ENCODE assay signal across 1 cellular context in the genomic region with DNA sequence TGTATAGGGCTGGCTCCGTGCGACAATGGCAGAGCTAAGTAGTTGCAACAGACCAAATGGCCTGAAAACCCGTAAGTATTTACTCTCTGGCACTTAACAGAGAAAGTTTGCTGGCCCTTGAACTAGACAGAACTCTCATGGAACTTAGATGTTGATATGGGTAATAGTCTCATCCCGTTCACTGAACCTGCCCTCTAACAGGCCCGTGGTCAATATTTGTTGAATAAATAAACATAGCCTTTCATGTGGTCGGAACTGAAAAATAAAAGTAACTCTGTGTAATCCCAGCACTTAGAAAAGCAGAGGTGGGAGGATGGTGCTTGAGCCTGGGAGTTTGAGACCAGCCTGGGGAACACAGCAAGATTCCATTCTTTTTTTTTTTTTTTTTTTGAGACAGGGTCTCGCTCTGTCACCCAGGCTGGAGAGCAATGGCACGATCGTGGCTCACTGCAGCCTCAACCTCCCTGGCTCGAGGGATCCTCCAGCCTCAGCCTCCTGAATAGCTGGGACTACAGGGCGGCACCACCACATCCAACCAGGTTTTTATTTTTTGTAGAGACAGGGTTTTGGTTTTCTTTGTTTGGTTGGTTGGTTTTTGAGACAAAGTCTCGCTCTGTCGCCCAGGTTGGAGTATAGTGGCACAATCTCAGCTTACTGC.
TF ChIP-seq lines count a peak whose summit lies in the region.

No MANE protein-coding gene starts in this region.

TF ChIP-seq in HepG2, 621 proteins besides CTCF, POLR2A, EP300 and RAD21 (continued from another document and continues in another):
- TF ChIP-seq, protein P1, sequence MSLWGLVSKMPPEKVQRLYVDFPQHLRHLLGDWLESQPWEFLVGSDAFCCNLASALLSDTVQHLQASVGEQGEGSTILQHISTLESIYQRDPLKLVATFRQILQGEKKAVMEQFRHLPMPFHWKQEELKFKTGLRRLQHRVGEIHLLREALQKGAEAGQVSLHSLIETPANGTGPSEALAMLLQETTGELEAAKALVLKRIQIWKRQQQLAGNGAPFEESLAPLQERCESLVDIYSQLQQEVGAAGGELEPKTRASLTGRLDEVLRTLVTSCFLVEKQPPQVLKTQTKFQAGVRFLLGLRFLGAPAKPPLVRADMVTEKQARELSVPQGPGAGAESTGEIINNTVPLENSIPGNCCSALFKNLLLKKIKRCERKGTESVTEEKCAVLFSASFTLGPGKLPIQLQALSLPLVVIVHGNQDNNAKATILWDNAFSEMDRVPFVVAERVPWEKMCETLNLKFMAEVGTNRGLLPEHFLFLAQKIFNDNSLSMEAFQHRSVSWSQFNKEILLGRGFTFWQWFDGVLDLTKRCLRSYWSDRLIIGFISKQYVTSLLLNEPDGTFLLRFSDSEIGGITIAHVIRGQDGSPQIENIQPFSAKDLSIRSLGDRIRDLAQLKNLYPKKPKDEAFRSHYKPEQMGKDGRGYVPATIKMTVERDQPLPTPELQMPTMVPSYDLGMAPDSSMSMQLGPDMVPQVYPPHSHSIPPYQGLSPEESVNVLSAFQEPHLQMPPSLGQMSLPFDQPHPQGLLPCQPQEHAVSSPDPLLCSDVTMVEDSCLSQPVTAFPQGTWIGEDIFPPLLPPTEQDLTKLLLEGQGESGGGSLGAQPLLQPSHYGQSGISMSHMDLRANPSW (CRISPR knock-in tag; IDR thresholded peaks at IDR 0.05; ENCODE audit: borderline replicate concordance), result peak; percentile 77
- no peak for TF ChIP-seq SOX6 (IDR thresholded peaks at IDR 0.05)
- peak; percentile 99 for TF ChIP-seq SOX6 (CRISPR knock-in tag; IDR thresholded peaks at IDR 0.05)
- TF ChIP-seq, protein P2, sequence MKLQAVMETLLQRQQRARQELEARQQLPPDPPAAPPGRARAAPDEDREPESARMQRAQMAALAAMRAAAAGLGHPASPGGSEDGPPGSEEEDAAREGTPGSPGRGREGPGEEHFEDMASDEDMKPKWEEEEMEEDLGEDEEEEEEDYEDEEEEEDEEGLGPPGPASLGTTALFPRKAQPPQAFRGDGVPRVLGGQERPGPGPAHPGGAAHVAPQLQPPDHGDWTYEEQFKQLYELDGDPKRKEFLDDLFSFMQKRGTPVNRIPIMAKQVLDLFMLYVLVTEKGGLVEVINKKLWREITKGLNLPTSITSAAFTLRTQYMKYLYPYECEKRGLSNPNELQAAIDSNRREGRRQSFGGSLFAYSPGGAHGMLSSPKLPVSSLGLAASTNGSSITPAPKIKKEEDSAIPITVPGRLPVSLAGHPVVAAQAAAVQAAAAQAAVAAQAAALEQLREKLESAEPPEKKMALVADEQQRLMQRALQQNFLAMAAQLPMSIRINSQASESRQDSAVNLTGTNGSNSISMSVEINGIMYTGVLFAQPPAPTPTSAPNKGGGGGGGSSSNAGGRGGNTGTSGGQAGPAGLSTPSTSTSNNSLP (IDR thresholded peaks at IDR 0.05; ENCODE audit: low read depth, low read length), result peak; percentile 97
- TF ChIP-seq ZNF644 (CRISPR knock-in tag; IDR thresholded peaks at IDR 0.05; ENCODE audit: low read depth), result 0 out of 2 replicates have a peak, but pooled peaks have one; percentile 11
- TF ChIP-seq ZKSCAN1 (IDR thresholded peaks at IDR 0.05; ENCODE audit: low read length), result no peak
- no peak for TF ChIP-seq ZFYVE20 (CRISPR knock-in tag; IDR thresholded peaks at IDR 0.05; ENCODE audit: borderline replicate concordance, low read depth)
- peak; percentile 44; the same call in 1 of the 2 replicates for TF ChIP-seq ZNF24 (IDR thresholded peaks at IDR 0.05)
- TF ChIP-seq ZNF335 (CRISPR knock-in tag; IDR thresholded peaks at IDR 0.05), result 0 out of 2 replicates have a peak, but pooled peaks have one; percentile 38
- TF ChIP-seq, protein P3, sequence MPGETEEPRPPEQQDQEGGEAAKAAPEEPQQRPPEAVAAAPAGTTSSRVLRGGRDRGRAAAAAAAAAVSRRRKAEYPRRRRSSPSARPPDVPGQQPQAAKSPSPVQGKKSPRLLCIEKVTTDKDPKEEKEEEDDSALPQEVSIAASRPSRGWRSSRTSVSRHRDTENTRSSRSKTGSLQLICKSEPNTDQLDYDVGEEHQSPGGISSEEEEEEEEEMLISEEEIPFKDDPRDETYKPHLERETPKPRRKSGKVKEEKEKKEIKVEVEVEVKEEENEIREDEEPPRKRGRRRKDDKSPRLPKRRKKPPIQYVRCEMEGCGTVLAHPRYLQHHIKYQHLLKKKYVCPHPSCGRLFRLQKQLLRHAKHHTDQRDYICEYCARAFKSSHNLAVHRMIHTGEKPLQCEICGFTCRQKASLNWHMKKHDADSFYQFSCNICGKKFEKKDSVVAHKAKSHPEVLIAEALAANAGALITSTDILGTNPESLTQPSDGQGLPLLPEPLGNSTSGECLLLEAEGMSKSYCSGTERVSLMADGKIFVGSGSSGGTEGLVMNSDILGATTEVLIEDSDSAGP (CRISPR knock-in tag; IDR thresholded peaks at IDR 0.05; ENCODE audit: borderline replicate concordance), result no peak
- TF ChIP-seq, protein P4, sequence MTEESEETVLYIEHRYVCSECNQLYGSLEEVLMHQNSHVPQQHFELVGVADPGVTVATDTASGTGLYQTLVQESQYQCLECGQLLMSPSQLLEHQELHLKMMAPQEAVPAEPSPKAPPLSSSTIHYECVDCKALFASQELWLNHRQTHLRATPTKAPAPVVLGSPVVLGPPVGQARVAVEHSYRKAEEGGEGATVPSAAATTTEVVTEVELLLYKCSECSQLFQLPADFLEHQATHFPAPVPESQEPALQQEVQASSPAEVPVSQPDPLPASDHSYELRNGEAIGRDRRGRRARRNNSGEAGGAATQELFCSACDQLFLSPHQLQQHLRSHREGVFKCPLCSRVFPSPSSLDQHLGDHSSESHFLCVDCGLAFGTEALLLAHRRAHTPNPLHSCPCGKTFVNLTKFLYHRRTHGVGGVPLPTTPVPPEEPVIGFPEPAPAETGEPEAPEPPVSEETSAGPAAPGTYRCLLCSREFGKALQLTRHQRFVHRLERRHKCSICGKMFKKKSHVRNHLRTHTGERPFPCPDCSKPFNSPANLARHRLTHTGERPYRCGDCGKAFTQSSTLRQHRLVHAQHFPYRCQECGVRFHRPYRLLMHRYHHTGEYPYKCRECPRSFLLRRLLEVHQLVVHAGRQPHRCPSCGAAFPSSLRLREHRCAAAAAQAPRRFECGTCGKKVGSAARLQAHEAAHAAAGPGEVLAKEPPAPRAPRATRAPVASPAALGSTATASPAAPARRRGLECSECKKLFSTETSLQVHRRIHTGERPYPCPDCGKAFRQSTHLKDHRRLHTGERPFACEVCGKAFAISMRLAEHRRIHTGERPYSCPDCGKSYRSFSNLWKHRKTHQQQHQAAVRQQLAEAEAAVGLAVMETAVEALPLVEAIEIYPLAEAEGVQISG (CRISPR knock-in tag; IDR thresholded peaks at IDR 0.05), result peak; percentile 37; the same call in 1 of the 2 replicates
- TF ChIP-seq NFE2L2 (IDR thresholded peaks at IDR 0.05; ENCODE audit: low read length), result no peak
- TF ChIP-seq, protein P5, sequence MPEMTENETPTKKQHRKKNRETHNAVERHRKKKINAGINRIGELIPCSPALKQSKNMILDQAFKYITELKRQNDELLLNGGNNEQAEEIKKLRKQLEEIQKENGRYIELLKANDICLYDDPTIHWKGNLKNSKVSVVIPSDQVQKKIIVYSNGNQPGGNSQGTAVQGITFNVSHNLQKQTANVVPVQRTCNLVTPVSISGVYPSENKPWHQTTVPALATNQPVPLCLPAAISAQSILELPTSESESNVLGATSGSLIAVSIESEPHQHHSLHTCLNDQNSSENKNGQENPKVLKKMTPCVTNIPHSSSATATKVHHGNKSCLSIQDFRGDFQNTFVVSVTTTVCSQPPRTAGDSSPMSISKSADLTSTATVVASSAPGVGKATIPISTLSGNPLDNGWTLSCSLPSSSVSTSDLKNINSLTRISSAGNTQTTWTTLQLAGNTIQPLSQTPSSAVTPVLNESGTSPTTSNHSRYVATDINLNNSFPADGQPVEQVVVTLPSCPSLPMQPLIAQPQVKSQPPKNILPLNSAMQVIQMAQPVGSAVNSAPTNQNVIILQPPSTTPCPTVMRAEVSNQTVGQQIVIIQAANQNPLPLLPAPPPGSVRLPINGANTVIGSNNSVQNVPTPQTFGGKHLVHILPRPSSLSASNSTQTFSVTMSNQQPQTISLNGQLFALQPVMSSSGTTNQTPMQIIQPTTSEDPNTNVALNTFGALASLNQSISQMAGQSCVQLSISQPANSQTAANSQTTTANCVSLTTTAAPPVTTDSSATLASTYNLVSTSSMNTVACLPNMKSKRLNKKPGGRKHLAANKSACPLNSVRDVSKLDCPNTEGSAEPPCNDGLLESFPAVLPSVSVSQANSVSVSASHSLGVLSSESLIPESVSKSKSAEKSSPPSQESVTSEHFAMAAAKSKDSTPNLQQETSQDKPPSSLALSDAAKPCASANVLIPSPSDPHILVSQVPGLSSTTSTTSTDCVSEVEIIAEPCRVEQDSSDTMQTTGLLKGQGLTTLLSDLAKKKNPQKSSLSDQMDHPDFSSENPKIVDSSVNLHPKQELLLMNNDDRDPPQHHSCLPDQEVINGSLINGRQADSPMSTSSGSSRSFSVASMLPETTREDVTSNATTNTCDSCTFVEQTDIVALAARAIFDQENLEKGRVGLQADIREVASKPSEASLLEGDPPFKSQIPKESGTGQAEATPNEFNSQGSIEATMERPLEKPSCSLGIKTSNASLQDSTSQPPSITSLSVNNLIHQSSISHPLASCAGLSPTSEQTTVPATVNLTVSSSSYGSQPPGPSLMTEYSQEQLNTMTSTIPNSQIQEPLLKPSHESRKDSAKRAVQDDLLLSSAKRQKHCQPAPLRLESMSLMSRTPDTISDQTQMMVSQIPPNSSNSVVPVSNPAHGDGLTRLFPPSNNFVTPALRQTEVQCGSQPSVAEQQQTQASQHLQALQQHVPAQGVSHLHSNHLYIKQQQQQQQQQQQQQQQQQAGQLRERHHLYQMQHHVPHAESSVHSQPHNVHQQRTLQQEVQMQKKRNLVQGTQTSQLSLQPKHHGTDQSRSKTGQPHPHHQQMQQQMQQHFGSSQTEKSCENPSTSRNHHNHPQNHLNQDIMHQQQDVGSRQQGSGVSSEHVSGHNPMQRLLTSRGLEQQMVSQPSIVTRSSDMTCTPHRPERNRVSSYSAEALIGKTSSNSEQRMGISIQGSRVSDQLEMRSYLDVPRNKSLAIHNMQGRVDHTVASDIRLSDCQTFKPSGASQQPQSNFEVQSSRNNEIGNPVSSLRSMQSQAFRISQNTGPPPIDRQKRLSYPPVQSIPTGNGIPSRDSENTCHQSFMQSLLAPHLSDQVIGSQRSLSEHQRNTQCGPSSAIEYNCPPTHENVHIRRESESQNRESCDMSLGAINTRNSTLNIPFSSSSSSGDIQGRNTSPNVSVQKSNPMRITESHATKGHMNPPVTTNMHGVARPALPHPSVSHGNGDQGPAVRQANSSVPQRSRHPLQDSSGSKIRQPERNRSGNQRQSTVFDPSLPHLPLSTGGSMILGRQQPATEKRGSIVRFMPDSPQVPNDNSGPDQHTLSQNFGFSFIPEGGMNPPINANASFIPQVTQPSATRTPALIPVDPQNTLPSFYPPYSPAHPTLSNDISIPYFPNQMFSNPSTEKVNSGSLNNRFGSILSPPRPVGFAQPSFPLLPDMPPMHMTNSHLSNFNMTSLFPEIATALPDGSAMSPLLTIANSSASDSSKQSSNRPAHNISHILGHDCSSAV (CRISPR knock-in tag; IDR thresholded peaks at IDR 0.05; ENCODE audit: borderline replicate concordance), result no peak
- TF ChIP-seq, protein P6, sequence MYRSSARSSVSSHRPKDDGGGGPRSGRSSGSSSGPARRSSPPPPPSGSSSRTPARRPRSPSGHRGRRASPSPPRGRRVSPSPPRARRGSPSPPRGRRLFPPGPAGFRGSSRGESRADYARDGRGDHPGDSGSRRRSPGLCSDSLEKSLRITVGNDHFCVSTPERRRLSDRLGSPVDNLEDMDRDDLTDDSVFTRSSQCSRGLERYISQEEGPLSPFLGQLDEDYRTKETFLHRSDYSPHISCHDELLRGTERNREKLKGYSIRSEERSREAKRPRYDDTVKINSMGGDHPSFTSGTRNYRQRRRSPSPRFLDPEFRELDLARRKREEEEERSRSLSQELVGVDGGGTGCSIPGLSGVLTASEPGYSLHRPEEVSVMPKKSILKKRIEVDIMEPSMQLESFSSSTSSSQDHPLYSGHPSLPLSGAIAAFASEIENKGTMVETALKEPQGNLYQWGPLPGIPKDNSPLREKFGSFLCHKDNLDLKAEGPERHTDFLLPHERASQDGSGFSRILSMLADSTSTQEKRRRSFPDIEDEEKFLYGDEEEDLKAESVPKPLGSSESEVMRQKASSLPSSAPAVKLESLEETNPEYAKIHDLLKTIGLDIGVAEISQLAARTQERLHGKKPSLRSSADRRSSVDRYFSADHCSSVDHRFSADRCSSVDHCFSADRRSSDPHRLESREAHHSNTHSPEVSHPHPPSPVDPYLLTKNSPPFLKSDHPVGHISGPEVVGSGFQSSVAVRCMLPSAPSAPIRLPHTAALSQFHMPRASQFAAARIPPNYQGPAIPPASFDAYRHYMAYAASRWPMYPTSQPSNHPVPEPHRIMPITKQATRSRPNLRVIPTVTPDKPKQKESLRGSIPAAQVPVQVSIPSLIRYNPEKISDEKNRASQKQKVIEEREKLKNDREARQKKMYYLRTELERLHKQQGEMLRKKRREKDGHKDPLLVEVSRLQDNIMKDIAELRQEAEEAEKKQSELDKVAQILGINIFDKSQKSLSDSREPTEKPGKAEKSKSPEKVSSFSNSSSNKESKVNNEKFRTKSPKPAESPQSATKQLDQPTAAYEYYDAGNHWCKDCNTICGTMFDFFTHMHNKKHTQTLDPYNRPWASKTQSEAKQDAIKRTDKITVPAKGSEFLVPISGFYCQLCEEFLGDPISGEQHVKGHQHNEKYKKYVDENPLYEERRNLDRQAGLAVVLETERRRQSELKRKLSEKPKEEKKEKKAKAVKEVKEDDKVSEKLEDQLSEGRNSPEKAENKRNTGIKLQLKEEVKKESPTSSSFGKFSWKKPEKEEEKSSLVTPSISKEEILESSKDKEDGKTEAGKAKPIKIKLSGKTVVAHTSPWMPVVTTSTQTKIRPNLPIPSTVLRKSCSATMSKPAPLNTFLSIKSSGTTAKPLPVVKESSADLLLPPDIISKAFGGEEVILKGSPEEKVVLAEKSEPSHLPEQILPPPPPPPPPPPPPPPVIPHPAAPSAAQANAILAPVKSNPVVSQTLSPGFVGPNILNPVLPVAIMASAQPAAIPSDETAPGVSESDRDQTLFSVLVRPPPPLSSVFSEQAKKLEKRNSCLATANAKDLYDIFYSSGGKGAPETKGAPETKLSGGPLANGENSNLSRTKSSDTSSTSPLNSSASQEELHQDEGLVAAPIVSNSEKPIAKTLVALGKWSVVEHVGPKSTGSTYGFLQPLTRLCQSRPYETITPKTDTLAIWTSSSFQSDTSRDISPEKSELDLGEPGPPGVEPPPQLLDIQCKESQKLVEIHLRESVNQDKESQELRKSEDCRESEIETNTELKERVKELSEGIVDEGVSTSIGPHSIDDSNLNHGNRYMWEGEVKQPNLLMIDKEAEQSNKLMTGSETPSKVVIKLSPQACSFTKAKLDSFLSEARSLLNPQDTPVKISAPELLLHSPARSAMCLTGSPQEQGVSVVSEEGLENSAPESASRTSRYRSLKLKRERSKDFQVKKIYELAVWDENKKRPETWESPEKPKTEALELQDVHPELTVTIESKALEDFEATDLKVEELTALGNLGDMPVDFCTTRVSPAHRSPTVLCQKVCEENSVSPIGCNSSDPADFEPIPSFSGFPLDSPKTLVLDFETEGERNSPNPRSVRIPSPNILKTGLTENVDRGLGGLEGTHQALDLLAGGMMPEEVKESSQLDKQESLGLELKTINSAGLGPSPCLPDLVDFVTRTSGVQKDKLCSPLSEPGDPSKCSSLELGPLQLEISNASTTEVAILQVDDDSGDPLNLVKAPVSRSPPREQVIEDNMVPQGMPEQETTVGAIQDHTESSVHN (CRISPR knock-in tag; IDR thresholded peaks at IDR 0.05), result no peak
- peak; percentile 87 for TF ChIP-seq ZNF614 (CRISPR knock-in tag; IDR thresholded peaks at IDR 0.05; ENCODE audit: borderline replicate concordance)
- no peak for TF ChIP-seq PCBP1 (IDR thresholded peaks at IDR 0.05; ENCODE audit: borderline replicate concordance, low read depth, low read length)
- TF ChIP-seq ZNF879 (CRISPR knock-in tag; IDR thresholded peaks at IDR 0.05), result no peak
- TF ChIP-seq BCL6 (CRISPR knock-in tag; IDR thresholded peaks at IDR 0.05), result peak; percentile 97
- peak; percentile 92 for TF ChIP-seq CEBPB (IDR thresholded peaks at IDR 0.05; ENCODE audit: borderline replicate concordance, low read depth, low read length)
- TF ChIP-seq NR3C1 (CRISPR knock-in tag; IDR thresholded peaks at IDR 0.05), result no peak
- no peak for TF ChIP-seq ZNF709 (CRISPR knock-in tag; IDR thresholded peaks at IDR 0.05)
- TF ChIP-seq SIX1 (CRISPR knock-in tag; IDR thresholded peaks at IDR 0.05; ENCODE audit: borderline replicate concordance), result peak; percentile 91
